17 cellular contexts compared by ENCODE assay signal in the genomic region with DNA sequence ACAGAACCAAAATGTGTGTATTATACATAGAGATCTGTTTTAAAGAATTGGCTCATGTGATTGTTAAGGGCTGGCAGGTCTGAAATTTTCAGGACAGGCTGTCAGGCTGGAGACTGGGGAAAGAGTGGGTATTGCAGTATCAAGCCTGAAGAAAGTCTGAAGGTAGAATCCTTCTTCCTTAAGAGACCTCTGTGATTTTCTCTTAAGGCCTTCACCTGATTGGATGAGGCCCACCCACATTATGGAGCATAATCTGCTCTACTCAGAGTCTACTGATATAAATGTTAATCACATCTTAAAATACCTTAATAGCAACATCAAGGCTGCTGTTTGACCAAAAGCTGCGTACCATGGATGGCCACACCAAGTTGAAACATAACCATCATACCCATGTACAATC. TPM values are rescaled to one million over a fixed set of nuclear protein-coding genes. Genes with fewer than 3 reads are reported as not detected.
DNase-seq lines count a peak whose midpoint lies in the region; ATAC-seq, FAIRE-seq and TF ChIP-seq lines count a peak whose summit lies in the region.
"Had no signal": no experiment of that assay in that cellular context is flagged by ENCODE, and none has a peak within 500 bp of the region (broad histone marks: within the 10 kb centered on the region; RNA-seq: fewer than 3 reads in every experiment).

No MANE protein-coding gene starts in this region.

- H3K4me3 Mint-ChIP-seq in MCF 10A (ENCODE audit: unreplicated experiment) (no peak overlapping the region), WTC11 (no peak overlapping the region)
- H3K4me3 Mint-ChIP-seq: CD14-positive monocyte had no signal

- H3K27me3 ChIP-seq in breast epithelium: no peaks in the 10 kb centered on the region
- no peaks in the 10 kb centered on the region for H3K27me3 ChIP-seq in K562 (ENCODE audit: control insufficient read depth in 2 of 2, insufficient read depth in 2 of 2, low read length in 2 of 2)
- no peaks in the 10 kb centered on the region for H3K27me3 ChIP-seq in keratinocyte (ENCODE audit: control insufficient read depth, extremely low read depth, insufficient read depth, low read length)
- no peaks in the 10 kb centered on the region for H3K27me3 ChIP-seq in gastroesophageal sphincter
- no peaks in the 10 kb centered on the region for H3K27me3 ChIP-seq in Karpas-422 (ENCODE audit: low read length)

- in situ Hi-C loops in K562 (cut with MboI): no loop called here

- no peaks in the 10 kb centered on the region for H3K79me2 ChIP-seq in K562 (ENCODE audit: control insufficient read depth, insufficient read depth, low read length)
- no peaks in the 10 kb centered on the region for H3K79me2 ChIP-seq in keratinocyte (ENCODE audit: control insufficient read depth, insufficient read depth, low read length)
- H3K79me2 ChIP-seq in Karpas-422 (ENCODE audit: low read length): 0 out of 2 replicates have a peak, but pooled peaks cover 3% of the 10 kb centered on the region

- H3K27me3 Mint-ChIP-seq in MCF 10A (ENCODE audit: insufficient read depth, unreplicated experiment) (no peaks in the 10 kb centered on the region), WTC11 (ENCODE audit: low read depth) (no peaks in the 10 kb centered on the region; the same call in 1 of the 2 replicates)

- no peaks in the 10 kb centered on the region for H3K9me2 ChIP-seq in Karpas-422 (replicated peaks; ENCODE audit: insufficient read depth, low read length)

- H4K20me1 ChIP-seq in K562 (replicated peaks; ENCODE audit: control insufficient read depth, insufficient read depth, low read length): no peaks in the 10 kb centered on the region
- H4K20me1 ChIP-seq in keratinocyte (ENCODE audit: control insufficient read depth, extremely low read depth, insufficient read depth, low read length): no peaks in the 10 kb centered on the region
- H4K20me1 ChIP-seq in Karpas-422 (ENCODE audit: insufficient read depth, low read depth, low read length): no peaks in the 10 kb centered on the region

- TF ChIP-seq CTCF in MCF 10A (IDR thresholded peaks at IDR 0.05; ENCODE audit: unreplicated experiment): no peak
- no peak for TF ChIP-seq CTCF in breast epithelium (IDR thresholded peaks at IDR 0.05)
- TF ChIP-seq CTCF in K562 (IDR thresholded peaks at IDR 0.05 in 2 of 3, conservative IDR thresholded peaks at IDR 0.05 in 1 of 3; ENCODE audit: insufficient read depth in 2 of 3, low read depth in 1 of 3, low read length in 3 of 3): no peak
- no peak for TF ChIP-seq CTCF in keratinocyte (optimal IDR thresholded peaks at IDR 0.05 in 1 of 3, IDR thresholded peaks at IDR 0.05 in 1 of 3, conservative IDR thresholded peaks at IDR 0.05 in 1 of 3; ENCODE audit: extremely low read depth in 1 of 3, insufficient read depth in 2 of 3, low read length in 3 of 3)
- TF ChIP-seq CTCF in WTC11 (IDR thresholded peaks at IDR 0.05): no peak
- no peak for TF ChIP-seq CTCF in gastroesophageal sphincter (IDR thresholded peaks at IDR 0.05)

- H3K4me1 ChIP-seq in breast epithelium (no peaks in the 10 kb centered on the region), K562 (replicated peaks in 1 of 2; ENCODE audit: control insufficient read depth in 2 of 2, insufficient read depth in 2 of 2, low read length in 2 of 2) (peaks cover 3 to 6% of the 10 kb centered on the region in 2 experiments; a peak in 1 of 5 replicates), keratinocyte (ENCODE audit: control insufficient read depth, extremely low read depth, insufficient read depth, low read length) (peaks cover 17% of the 10 kb centered on the region), gastroesophageal sphincter (peaks cover 0 to 2% (median 0%) of the 10 kb centered on the region in 3 donors), Karpas-422 (ENCODE audit: low read length) (peaks cover 36% of the 10 kb centered on the region)

- TF ChIP-seq RAD21 in K562 (CRISPR knock-in tag; conservative IDR thresholded peaks at IDR 0.05 in 1 of 2, IDR thresholded peaks at IDR 0.05 in 1 of 2): no peak

- H3K36me3 ChIP-seq in breast epithelium: no peaks in the 10 kb centered on the region
- H3K36me3 ChIP-seq in K562 (ENCODE audit: control insufficient read depth, insufficient read depth, low read length): peaks cover 24% of the 10 kb centered on the region; the same call in 2 of the 3 replicates
- no peaks in the 10 kb centered on the region for H3K36me3 ChIP-seq in keratinocyte (ENCODE audit: control insufficient read depth in 2 of 2, extremely low read depth in 1 of 2, insufficient read depth in 2 of 2, low read length in 2 of 2)
- peaks cover 0 to 54% of the 10 kb centered on the region in 2 donors for H3K36me3 ChIP-seq in gastroesophageal sphincter
- H3K36me3 ChIP-seq in Karpas-422 (ENCODE audit: insufficient read depth, low read length): peaks cover 20% of the 10 kb centered on the region; the same call in 1 of the 2 replicates

- intact Hi-C loops in MCF 10A (cut with micrococcal nuclease) (no loop called here), breast epithelium (cut with DNase I; ENCODE audit: low total_unique reads) (no loop called here), K562 (cut with micrococcal nuclease) (no loop called here)

- dilution Hi-C loops in keratinocyte (cut with MboI; ENCODE audit: extremely low pct_ligation_motif_present, low sequenced_read_pairs): no loop called here

- DNase-seq in MCF 10A (ENCODE audit: unreplicated experiment) (no peak), breast epithelium (ENCODE audit: low spot score in 2 of 2) (no peak), K562 (ENCODE audit: extremely low read depth in 1 of 4, low spot score in 3 of 4) (no peak), keratinocyte (ENCODE audit: low read depth, low spot score) (no peak), WTC11 (ENCODE audit: low spot score) (no peak), Karpas-422 (no peak)
- DNase-seq in activated CD4-positive, alpha-beta T cell treated with anti-CD3 and anti-CD28 coated beads for 48 hours: no peak
- DNase-seq: 8988T, KBM-7, NCI-H1092, NCI-H1694, NCI-H345, NCI-H526 treated with DMSO at 0.1 percent for 48 hours had no signal

- no peak for FAIRE-seq in K562 (lab: Jason Lieb, UNC)
- FAIRE-seq in keratinocyte (lab: Jason Lieb, UNC): no peak
- FAIRE-seq: GM12878 had no signal

- H3K9me3 ChIP-seq in breast epithelium (no peaks in the 10 kb centered on the region), K562 (replicated peaks; ENCODE audit: control insufficient read depth, insufficient read depth, low read depth, low read length) (no peaks in the 10 kb centered on the region), keratinocyte (ENCODE audit: control insufficient read depth, low read depth, low read length) (no peaks in the 10 kb centered on the region), gastroesophageal sphincter (no peaks in the 10 kb centered on the region), Karpas-422 (ENCODE audit: low read length) (no peaks in the 10 kb centered on the region)

- WGBS in K562 (ENCODE audit: insufficient coverage, low coverage, missing lambda C conversion rate): 88% methylated on average over 1 of the region's 1 CpG
- WGBS in gastroesophageal sphincter (ENCODE audit: low coverage in 1 of 2), 2 donors: 100% methylated on average over 1 of the region's 1 CpG

- CTCF ChIA-PET in MCF 10A (lab: Yijun Ruan, JAX) (interaction anchor here (0.7 to 7.6 kb wide), 7 partner anchors 9 to 122 kb away, joined by 3 to 65 read pairs (median 5); no protein-coding TSS in a partner anchor), K562 (lab: Yijun Ruan, JAX; ENCODE audit: low intra/inter-chr PET ratio) (no interaction called here), WTC11 (lab: Charles Lee) (interaction anchor here (1.1 kb wide), 1 partner anchor 40 kb away, joined by 4 read pairs; no protein-coding TSS in a partner anchor)

- H3K27ac Mint-ChIP-seq in MCF 10A (ENCODE audit: low read depth, unreplicated experiment) (peak overlapping the region; percentile 94), WTC11 (no peak overlapping the region)
- H3K27ac Mint-ChIP-seq: CD14-positive monocyte had no signal

- H3K9me3 Mint-ChIP-seq in MCF 10A (ENCODE audit: unreplicated experiment): no peaks in the 10 kb centered on the region
- H3K9me3 Mint-ChIP-seq in WTC11: no peaks in the 10 kb centered on the region

- H3K4me2 ChIP-seq in K562 (ENCODE audit: insufficient read depth, low read length): no peak overlapping the region
- H3K4me2 ChIP-seq in keratinocyte (ENCODE audit: control insufficient read depth, extremely low read depth, insufficient read depth, low read depth, low read length): no peak overlapping the region
- no peak overlapping the region for H3K4me2 ChIP-seq in Karpas-422 (ENCODE audit: low read depth, low read length, poor library complexity, severe bottlenecking)

- POLR2A ChIA-PET in MCF 10A (lab: Yijun Ruan, JAX) (interaction anchor here (1.1 to 12.7 kb wide), 13 partner anchors 8 to 721 kb away, joined by 3 to 103 read pairs (median 7); a partner anchor contains a TSS), K562 (lab: Yijun Ruan, JAX) (interaction anchor here (1.5 kb wide), 1 partner anchor 10 kb away, joined by 14 read pairs; no protein-coding TSS in a partner anchor), WTC11 (lab: Charles Lee) (no interaction called here)

- no peak for TF ChIP-seq POLR2A in breast epithelium (IDR thresholded peaks at IDR 0.05)
- no peak for TF ChIP-seq POLR2A in K562 (conservative IDR thresholded peaks at IDR 0.05)
- no peak for TF ChIP-seq POLR2A in gastroesophageal sphincter (IDR thresholded peaks at IDR 0.05)

- H3K4me1 Mint-ChIP-seq in MCF 10A (ENCODE audit: insufficient read depth, unreplicated experiment): peaks cover 39% of the 10 kb centered on the region
- H3K4me1 Mint-ChIP-seq in WTC11: peaks cover 11% of the 10 kb centered on the region

- H3K36me3 Mint-ChIP-seq in MCF 10A (ENCODE audit: insufficient read depth, unreplicated experiment) (peaks cover 51% of the 10 kb centered on the region), WTC11 (no peaks in the 10 kb centered on the region)

- H3K9ac ChIP-seq in K562 (ENCODE audit: insufficient read depth in 1 of 2, low read depth in 2 of 2, low read length in 2 of 2) (no peak overlapping the region), keratinocyte (ENCODE audit: control insufficient read depth, extremely low read depth, insufficient read depth, low read length) (no peak overlapping the region), Karpas-422 (ENCODE audit: low read length) (no peak overlapping the region)

- no peak overlapping the region for H3K4me3 ChIP-seq in breast epithelium
- no peak overlapping the region for H3K4me3 ChIP-seq in K562
- H3K4me3 ChIP-seq in keratinocyte (ENCODE audit: control insufficient read depth in 2 of 3, extremely low read depth in 1 of 3, insufficient read depth in 2 of 3, low read depth in 1 of 3, low read length in 3 of 3): no peak overlapping the region
- no peak overlapping the region for H3K4me3 ChIP-seq in gastroesophageal sphincter
- H3K4me3 ChIP-seq in Karpas-422 (ENCODE audit: low read length): no peak overlapping the region
- H3K4me3 ChIP-seq: GM12878 had no signal

- ATAC-seq in K562: no peak
- no peak for ATAC-seq in WTC11
- no peak for ATAC-seq in gastroesophageal sphincter
- ATAC-seq: GM12878 had no signal

- BruUV-seq in MCF 10A (replicated peaks; lab: Mats Ljungman, UMichigan): no TSS peak
- no TSS peak for BruUV-seq in K562 (replicated peaks; lab: Mats Ljungman, UMichigan)

- H2AFZ ChIP-seq in K562 (ENCODE audit: low read depth, low read length): no peak overlapping the region
- no peak overlapping the region for H2AFZ ChIP-seq in keratinocyte (ENCODE audit: control insufficient read depth, low read length)
- no peak overlapping the region for H2AFZ ChIP-seq in Karpas-422 (ENCODE audit: low read length)

- TF ChIP-seq EP300 in K562 (IDR thresholded peaks at IDR 0.05; ENCODE audit: low read length) (no peak), gastroesophageal sphincter (IDR thresholded peaks at IDR 0.05) (no peak)

- H3K9me1 ChIP-seq in K562 (ENCODE audit: control insufficient read depth, insufficient read depth, low read length) (no peaks in the 10 kb centered on the region), keratinocyte (ENCODE audit: control insufficient read depth, extremely low read depth, insufficient read depth, low read length) (no peaks in the 10 kb centered on the region)

- peak overlapping the region in 1 of 2 donors; percentile 21 for H3K27ac ChIP-seq in breast epithelium
- H3K27ac ChIP-seq in K562 (ENCODE audit: extremely low read depth, low read depth, low read length): no peak overlapping the region
- peak overlapping the region; percentile 80 for H3K27ac ChIP-seq in keratinocyte (ENCODE audit: control insufficient read depth, insufficient read depth, low read length)
- H3K27ac ChIP-seq in gastroesophageal sphincter: no peak overlapping the region
- H3K27ac ChIP-seq in Karpas-422 (ENCODE audit: low read length): no peak overlapping the region
- H3K27ac ChIP-seq: HL-60 had no signal

RNA-seq across cellular contexts. Expression of a gene that starts 43.4 kb away (rescaled TPM):
- total RNA-seq in MCF 10A (2022): 17.9 and 20.2 TPM in 2 replicates
- 10 to 100 TPM; 19.0 to 37.3 (median 26.2) TPM for total RNA-seq in breast epithelium
- total RNA-seq in K562 (2011; cell fraction: chromatin; rRNA removed; ENCODE audit: low replicate concordance): 1.1 and 2.9 TPM in 2 replicates
- 1.2 and 1.3 TPM in 2 replicates for total RNA-seq in K562 (2011; cell fraction: nucleolus; rRNA removed)
- total RNA-seq in K562 (2011; cell fraction: nucleoplasm; rRNA removed): 2.2 and 4.0 TPM in 2 replicates
- total RNA-seq in K562 (2014; rRNA removed): 11.8 and 13.7 TPM in 2 replicates
- 16.6 and 16.9 TPM in 2 replicates for total RNA-seq in K562 (2014; rRNA removed; fragmentation: Illumina TruSeq; extraction: Trizol)
- 14.6 and 16.2 TPM in 2 replicates for total RNA-seq in K562 (2015; rRNA removed; fragmentation: Illumina TruSeq; extraction: Trizol)
- total RNA-seq in K562 (2021): 10.8 and 11.3 TPM in 2 replicates
- 4.7 and 5.1 TPM in 2 replicates for polyA plus RNA-seq in K562 (2011; rRNA removed)
- polyA plus RNA-seq in K562 (2011; cell fraction: cytosol; rRNA removed): 2.4 and 2.8 TPM in 2 replicates
- polyA plus RNA-seq in K562 (2011; cell fraction: nucleus; rRNA removed): 0.98 and 1.3 TPM in 2 replicates
- polyA plus RNA-seq in K562 (2012): 15.3 and 21.7 TPM in 2 replicates
- polyA plus RNA-seq in K562 (2014; fragmentation: Illumina TruSeq; extraction: Trizol): 12.6 and 13.7 TPM in 2 replicates
- 1 to 10 TPM; 1.4 to 1.9 TPM for polyA plus RNA-seq in K562 (2014; fragmentation: Nextera tagmentation; extraction: Ambion mirVana)
- polyA plus RNA-seq in K562 (2014; rRNA removed): 7.6 and 8.9 TPM in 2 replicates
- polyA minus RNA-seq in K562 (2011; rRNA and poly(A)+ RNA removed): 3.1 and 4.7 TPM in 2 replicates
- 3.5 and 6.0 TPM in 2 replicates for polyA minus RNA-seq in K562 (2011; cell fraction: cytosol; rRNA and poly(A)+ RNA removed)
- 1.3 and 2.2 TPM in 2 replicates for polyA minus RNA-seq in K562 (2011; cell fraction: nucleus; rRNA and poly(A)+ RNA removed)
- polyA plus RNA-seq in keratinocyte: 1.5 to 3.9 TPM (median 2.9 TPM) in 3 replicates
- 39.6 TPM for polyA plus RNA-seq in keratinocyte (2011; ENCODE audit: low read depth)
- 3.5 and 4.5 TPM in 2 replicates for polyA plus RNA-seq in keratinocyte (2011; cell fraction: cytosol; rRNA removed)
- 1.9 TPM in 2 replicates for polyA plus RNA-seq in keratinocyte (2011; cell fraction: nucleus; rRNA removed)
- polyA plus RNA-seq in keratinocyte (2012; ENCODE audit: low replicate concordance): 7.4 and 19.7 TPM in 2 replicates
- 0.52 to 1.4 TPM (median 0.99 TPM) in 3 replicates for polyA minus RNA-seq in keratinocyte
- 6.7 TPM for polyA minus RNA-seq in keratinocyte (2011; cell fraction: cytosol; rRNA and poly(A)+ RNA removed)
- 1.9 and 3.3 TPM in 2 replicates for polyA minus RNA-seq in keratinocyte (2011; cell fraction: nucleus; rRNA and poly(A)+ RNA removed)
- total RNA-seq in WTC11 (2021): 9.4 to 10.2 TPM (median 9.9 TPM) in 3 replicates
- total RNA-seq in gastroesophageal sphincter: 10 to 100 TPM; 31.0 to 54.8 (median 46.2) TPM
- total RNA-seq in Karpas-422 (2014; rRNA removed; shearing (Covaris generic); ENCODE audit: low replicate concordance): 16.5 and 22.0 TPM in 2 replicates
